14 cellular contexts compared by ENCODE assay signal in genomic region chr4:175109933-175110332, GRCh38.
DNase-seq lines count a peak whose midpoint lies in the region; ATAC-seq and TF ChIP-seq lines count a peak whose summit lies in the region.
"Had no signal": no experiment of that assay in that cellular context is flagged by ENCODE, and none has a peak within 500 bp of the region (broad histone marks: within the 10 kb centered on the region; RNA-seq: fewer than 3 reads in every experiment).

No MANE protein-coding gene starts in this region.

- H3K27ac ChIP-seq in 22Rv1 (no peak overlapping the region), SK-N-SH (ENCODE audit: low read depth in 2 of 2, low read length in 1 of 2) (no peak overlapping the region), tibial artery (no peak overlapping the region)
- H3K27ac ChIP-seq: uterus had no signal

- TF ChIP-seq EP300 in SK-N-SH (IDR thresholded peaks at IDR 0.05; ENCODE audit: borderline replicate concordance in 1 of 2, low read depth in 1 of 2, low read length in 1 of 2): no peak

- no peak overlapping the region for H2AFZ ChIP-seq in SK-N-SH (ENCODE audit: low read depth)

- H3K4me3 ChIP-seq in SK-N-SH (ENCODE audit: low read depth in 2 of 2, low read length in 1 of 2): no peak overlapping the region
- no peak overlapping the region for H3K4me3 ChIP-seq in tibial artery
- H3K4me3 ChIP-seq: uterus had no signal

- no peaks in the 10 kb centered on the region for H3K79me2 ChIP-seq in SK-N-SH (ENCODE audit: insufficient read depth)

- intact Hi-C loops in left cardiac atrium (cut with DNase I) (no loop called here), tibial artery (cut with DNase I; ENCODE audit: low total_unique reads) (no loop called here)

- POLR2A ChIA-PET in SK-N-SH (lab: Yijun Ruan, JAX): no interaction called here

- no peak overlapping the region for H3K9ac ChIP-seq in SK-N-SH

- CTCF ChIA-PET in SK-N-SH (lab: Yijun Ruan, JAX): no interaction called here

- WGBS in SK-N-SH (ENCODE audit: low lambda C conversion rate): 12% methylated on average over 5 of the region's 5 CpGs

- no peak for ATAC-seq in left cardiac atrium
- ATAC-seq: HepG2 had no signal

- TF ChIP-seq CTCF in 22Rv1 (IDR thresholded peaks at IDR 0.05) (peak; percentile 23; the same call in 1 of the 2 replicates), GM12872 (IDR thresholded peaks at IDR 0.05; ENCODE audit: insufficient read depth, low read depth, low read length) (0 out of 3 replicates have a peak, but pooled peaks have one; percentile 30), SK-N-SH (IDR thresholded peaks at IDR 0.05) (no peak), tibial artery (IDR thresholded peaks at IDR 0.05) (no peak)

- no peaks in the 10 kb centered on the region for H4K20me1 ChIP-seq in SK-N-SH (ENCODE audit: insufficient read depth)

- no peaks in the 10 kb centered on the region for H3K9me2 ChIP-seq in SK-N-SH

- no peaks in the 10 kb centered on the region for H3K36me3 ChIP-seq in SK-N-SH (replicated peaks in 1 of 2; ENCODE audit: control insufficient read depth in 1 of 2, insufficient read depth in 2 of 2, low read length in 1 of 2)
- H3K36me3 ChIP-seq in tibial artery: no peaks in the 10 kb centered on the region
- H3K36me3 ChIP-seq: uterus had no signal

- H3K9me3 ChIP-seq in SK-N-SH (no peaks in the 10 kb centered on the region), tibial artery (peaks cover 0 to 20% (median 11%) of the 10 kb centered on the region in 3 donors)

- no peak overlapping the region for H3K4me2 ChIP-seq in SK-N-SH

- no peak for TF ChIP-seq RAD21 in SK-N-SH (IDR thresholded peaks at IDR 0.05; ENCODE audit: low read length)

- H3K27me3 ChIP-seq in SK-N-SH (ENCODE audit: insufficient read depth) (no peaks in the 10 kb centered on the region), tibial artery (no peaks in the 10 kb centered on the region)
- H3K27me3 ChIP-seq: uterus had no signal

- DNase-seq in HT1080 (ENCODE audit: low read depth) (peak; percentile 23), UCSD-AML1 (lab: John Stamatoyannopoulos, UW; ENCODE audit: unreplicated experiment) (peak; percentile 8), middle frontal gyrus (ENCODE audit: extremely low spot score, low spot score) (no peak), SK-N-SH (no peak), left cardiac atrium (no peak), tibial artery (no peak)
- DNase-seq: activated CD8-positive, alpha-beta memory T cell treated with anti-CD3 and anti-CD28 coated beads for 24 hours; amygdala; NCI-H1092 treated with DMSO at 0.1 percent for 48 hours; NCI-H2171 treated with DMSO at 0.1 percent for 48 hours; uterus had no signal

- H3K4me1 ChIP-seq in SK-N-SH (ENCODE audit: control insufficient read depth in 1 of 2, insufficient read depth in 2 of 2, low read depth in 1 of 2, low read length in 1 of 2) (no peaks in the 10 kb centered on the region), tibial artery (no peaks in the 10 kb centered on the region)
- H3K4me1 ChIP-seq: uterus had no signal

- no peaks in the 10 kb centered on the region for H3F3A ChIP-seq in SK-N-SH (replicated peaks; ENCODE audit: insufficient read depth)

TF ChIP-seq in SK-N-SH, 30 proteins besides CTCF, POLR2A, EP300 and RAD21:
- TF ChIP-seq YY1 (IDR thresholded peaks at IDR 0.05; ENCODE audit: low read depth) (no peak), IRF3 (IDR thresholded peaks at IDR 0.05; ENCODE audit: low read depth, low read length) (no peak)

Comparison
In these comparisons a context has a peak if more than half of its experiments do, and no peak if none do; other contexts are left out.
1. CTCF ChIP-seq: peak in 22Rv1 (single experiment) and GM12872 (single experiment); none in SK-N-SH (single experiment) and tibial artery (0 of 2).
2. DNase-seq: peak in HT1080 (single experiment) and UCSD-AML1 (single experiment); none in middle frontal gyrus (single experiment), SK-N-SH (single experiment), left cardiac atrium (single experiment) and tibial artery (0 of 2).